ENCODE assay signal across 18 cellular contexts in the genomic region with DNA sequence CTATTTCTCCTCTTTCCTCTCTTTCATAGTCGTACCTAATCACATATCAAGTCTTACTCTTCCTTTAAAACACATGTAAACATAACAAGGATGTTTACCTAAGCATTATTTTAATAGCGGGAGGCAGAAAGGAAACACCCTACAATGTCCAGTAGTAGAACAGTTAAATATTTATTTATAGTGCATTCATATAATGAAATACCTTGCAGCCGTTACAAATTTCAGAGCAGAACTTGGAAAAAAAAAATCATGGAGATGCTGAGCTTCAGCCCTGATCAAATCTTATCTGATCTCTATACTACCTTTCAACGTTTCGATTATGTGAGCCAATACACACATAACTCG. TPM values are rescaled to one million over a fixed set of nuclear protein-coding genes. Genes with fewer than 3 reads are reported as not detected.
DNase-seq lines count a peak whose midpoint lies in the region; ATAC-seq and TF ChIP-seq lines count a peak whose summit lies in the region.
"Had no signal": no experiment of that assay in that cellular context is flagged by ENCODE, and none has a peak within 500 bp of the region (broad histone marks: within the 10 kb centered on the region; RNA-seq: fewer than 3 reads in every experiment).

No MANE protein-coding gene starts in this region.

- no peaks in the 10 kb centered on the region for H3K9me3 Mint-ChIP-seq in T-helper 2 cell treated with Interferon-gamma antibody and Interleukin-4, amounts not matched to agents 5 μg/mL and 100 μg/mL, for 36 hours
- H3K9me3 Mint-ChIP-seq in activated naive CD8-positive, alpha-beta T cell (ENCODE audit: low read depth), result no peaks in the 10 kb centered on the region
- H3K9me3 Mint-ChIP-seq: activated CD4-positive, alpha-beta T cell treated with anti-CD3 and anti-CD28 coated beads, Interleukin-2, amount 10 ng/mL, durations not matched to agents 7 days and 5 days; mesothelial cell of epicardium; T-helper 1 cell treated with Interleukin-12 subunit alpha and Interleukin-12 subunit beta and Interleukin-4 antibody, amounts not matched to agents 30 μg/mL and 1 μg/mL, for 36 hours had no signal

- ATAC-seq in HG03378 (IDR thresholded peaks at IDR 0.05; ENCODE audit: unreplicated experiment), result no peak
- ATAC-seq: heart left ventricle had no signal

- H3K27ac ChIP-seq in KOPT-K1 (ENCODE audit: low read depth, low read length, poor library complexity, severe bottlenecking), result peak overlapping the region; percentile 47
- no peak overlapping the region for H3K27ac ChIP-seq in parathyroid adenoma
- no peak overlapping the region for H3K27ac ChIP-seq in PC-9
- H3K27ac ChIP-seq: esophagus squamous epithelium, heart left ventricle, sigmoid colon, tibial nerve had no signal

- TF ChIP-seq CTCF in parathyroid adenoma (IDR thresholded peaks at IDR 0.05), result no peak
- no peak for TF ChIP-seq CTCF in PC-9 (conservative IDR thresholded peaks at IDR 0.05)

- H3K27me3 ChIP-seq in parathyroid adenoma (ENCODE audit: control insufficient read depth, insufficient read depth, low read length) (no peaks in the 10 kb centered on the region), H7 (ENCODE audit: control insufficient read depth, insufficient read depth, low read length) (no peaks in the 10 kb centered on the region), PC-9 (ENCODE audit: insufficient read depth, low read depth) (no peaks in the 10 kb centered on the region)
- H3K27me3 ChIP-seq: esophagus squamous epithelium, heart left ventricle, sigmoid colon, tibial nerve had no signal

- no peak for DNase-seq in T-helper 2 cell treated with Interferon-gamma antibody and Interleukin-4, amounts not matched to agents 5 μg/mL and 100 μg/mL, for 36 hours (ENCODE audit: low spot score)
- DNase-seq in T-helper 2 cell (no peak), H7 (no peak), PC-9 (no peak)
- DNase-seq: activated CD4-positive, alpha-beta T cell treated with anti-CD3 and anti-CD28 coated beads, Interleukin-2, amount 10 ng/mL, durations not matched to agents 7 days and 5 days; dermis blood vessel endothelial cell; esophagus squamous epithelium; heart left ventricle; nucleus accumbens; sigmoid colon; stimulated activated CD4-positive, alpha-beta T cell treated with anti-CD3 and anti-CD28 coated beads, Interleukin-2, amount 100 ng/mL, for 48 hours had no signal

- no TSS peak for BruUV-seq in PC-9 (replicated peaks; lab: Mats Ljungman, UMichigan)

- CTCF ChIA-PET in PC-9 (lab: Charles Lee), result no interaction called here

- no peak overlapping the region for H3K4me3 ChIP-seq in parathyroid adenoma (ENCODE audit: low read depth, low read length)
- no peak overlapping the region for H3K4me3 ChIP-seq in H7 (ENCODE audit: insufficient read depth, low read depth, low read length)
- no peak overlapping the region for H3K4me3 ChIP-seq in PC-9
- H3K4me3 ChIP-seq: esophagus squamous epithelium, heart left ventricle, sigmoid colon, tibial nerve had no signal

- H3K27me3 Mint-ChIP-seq in T-helper 2 cell treated with Interferon-gamma antibody and Interleukin-4, amounts not matched to agents 5 μg/mL and 100 μg/mL, for 36 hours (ENCODE audit: low read depth), result no peaks in the 10 kb centered on the region
- no peaks in the 10 kb centered on the region for H3K27me3 Mint-ChIP-seq in activated naive CD8-positive, alpha-beta T cell
- H3K27me3 Mint-ChIP-seq: activated CD4-positive, alpha-beta T cell treated with anti-CD3 and anti-CD28 coated beads, Interleukin-2, amount 10 ng/mL, durations not matched to agents 7 days and 5 days had no signal

- intact Hi-C loops in PC-9 (cut with micrococcal nuclease; ENCODE audit: unreplicated experiment), result no loop called here

- no peak overlapping the region for H2AFZ ChIP-seq in parathyroid adenoma
- H2AFZ ChIP-seq in PC-9, result no peak overlapping the region

- no peaks in the 10 kb centered on the region for H3K9me2 ChIP-seq in PC-9 (ENCODE audit: insufficient read depth)

- H3F3A ChIP-seq in PC-9 (ENCODE audit: insufficient read depth, low read depth), result peaks cover 34% of the 10 kb centered on the region

- peaks cover 20% of the 10 kb centered on the region for H3K4me1 ChIP-seq in parathyroid adenoma
- peaks cover 49% of the 10 kb centered on the region for H3K4me1 ChIP-seq in PC-9 (replicated peaks; ENCODE audit: insufficient read depth)

- H3K36me3 Mint-ChIP-seq in T-helper 2 cell treated with Interferon-gamma antibody and Interleukin-4, amounts not matched to agents 5 μg/mL and 100 μg/mL, for 36 hours (ENCODE audit: low read depth), result peaks cover 7% of the 10 kb centered on the region
- H3K36me3 Mint-ChIP-seq in activated naive CD8-positive, alpha-beta T cell, result peaks cover 3% of the 10 kb centered on the region
- H3K36me3 Mint-ChIP-seq: mesothelial cell of epicardium had no signal

- POLR2A ChIA-PET in PC-9 (lab: Charles Lee; ENCODE audit: unreplicated experiment), result no interaction called here

- peaks cover 29% of the 10 kb centered on the region for H4K20me1 ChIP-seq in PC-9 (ENCODE audit: insufficient read depth)

- H3K27ac Mint-ChIP-seq in T-helper 2 cell treated with Interferon-gamma antibody and Interleukin-4, amounts not matched to agents 5 μg/mL and 100 μg/mL, for 36 hours, result peak overlapping the region; percentile 64
- H3K27ac Mint-ChIP-seq in activated naive CD8-positive, alpha-beta T cell, result peak overlapping the region; percentile 78
- H3K27ac Mint-ChIP-seq: activated CD4-positive, alpha-beta T cell treated with anti-CD3 and anti-CD28 coated beads, Interleukin-2, amount 10 ng/mL, durations not matched to agents 7 days and 5 days; mesothelial cell of epicardium; T-helper 1 cell treated with Interleukin-12 subunit alpha and Interleukin-12 subunit beta and Interleukin-4 antibody, amounts not matched to agents 30 μg/mL and 1 μg/mL, for 36 hours had no signal

- no peaks in the 10 kb centered on the region for H3K9me3 ChIP-seq in KOPT-K1 (ENCODE audit: insufficient read depth, low read length, poor library complexity, severe bottlenecking)
- no peaks in the 10 kb centered on the region for H3K9me3 ChIP-seq in parathyroid adenoma (ENCODE audit: control insufficient read depth, low read length)
- H3K9me3 ChIP-seq in PC-9 (ENCODE audit: insufficient read depth, low read depth), result no peaks in the 10 kb centered on the region
- H3K9me3 ChIP-seq: esophagus squamous epithelium, heart left ventricle, sigmoid colon, tibial nerve had no signal

- H3K4me1 Mint-ChIP-seq in T-helper 2 cell treated with Interferon-gamma antibody and Interleukin-4, amounts not matched to agents 5 μg/mL and 100 μg/mL, for 36 hours (ENCODE audit: low read depth), result peaks cover 75% of the 10 kb centered on the region
- H3K4me1 Mint-ChIP-seq in activated naive CD8-positive, alpha-beta T cell (ENCODE audit: low read depth), result peaks cover 89% of the 10 kb centered on the region

- H3K36me3 ChIP-seq in KOPT-K1 (ENCODE audit: insufficient read depth, low read length), result peaks cover 20% of the 10 kb centered on the region
- H3K36me3 ChIP-seq in parathyroid adenoma (ENCODE audit: control insufficient read depth, insufficient read depth, low read length), result no peaks in the 10 kb centered on the region
- no peaks in the 10 kb centered on the region for H3K36me3 ChIP-seq in H7 (replicated peaks; ENCODE audit: control insufficient read depth, insufficient read depth, low read length)
- no peaks in the 10 kb centered on the region for H3K36me3 ChIP-seq in PC-9 (ENCODE audit: low read depth)
- H3K36me3 ChIP-seq: esophagus squamous epithelium, heart left ventricle, sigmoid colon, tibial nerve had no signal

- no peak overlapping the region for H3K9ac ChIP-seq in parathyroid adenoma

- peak overlapping the region; percentile 58 for H3K4me3 Mint-ChIP-seq in T-helper 2 cell treated with Interferon-gamma antibody and Interleukin-4, amounts not matched to agents 5 μg/mL and 100 μg/mL, for 36 hours
- peak overlapping the region; percentile 18 for H3K4me3 Mint-ChIP-seq in activated naive CD8-positive, alpha-beta T cell
- H3K4me3 Mint-ChIP-seq: activated CD4-positive, alpha-beta T cell treated with anti-CD3 and anti-CD28 coated beads, Interleukin-2, amount 10 ng/mL, durations not matched to agents 7 days and 5 days; mesothelial cell of epicardium; T-helper 1 cell treated with Interleukin-12 subunit alpha and Interleukin-12 subunit beta and Interleukin-4 antibody, amounts not matched to agents 30 μg/mL and 1 μg/mL, for 36 hours had no signal

- H3K4me2 ChIP-seq in parathyroid adenoma (ENCODE audit: low read length), result peak overlapping the region; percentile 23
- H3K4me2 ChIP-seq in PC-9, result no peak overlapping the region

- H3K79me2 ChIP-seq in parathyroid adenoma (peaks cover 53% of the 10 kb centered on the region), PC-9 (ENCODE audit: low read depth) (peaks cover 92% of the 10 kb centered on the region)

RNA-seq across cellular contexts. Expression of a gene that starts 39.6 kb away (rescaled TPM):
- 98.7 and 100 TPM in 2 replicates for total RNA-seq in H7 (2014; rRNA removed; shearing (Covaris generic))
- total RNA-seq in PC-9 (2021), result 75.3 and 81.3 TPM in 2 replicates
